Comparison of ENCODE assay signal across 2 cellular contexts in genomic region chr6:57243954-57244353, GRCh38.
TF ChIP-seq lines count a peak whose summit lies in the region.

No MANE protein-coding gene starts in this region.

TF ChIP-seq in IMR-90, 13 proteins besides CTCF, POLR2A, EP300 and RAD21:
- no peak for TF ChIP-seq SMC3 (IDR thresholded peaks at IDR 0.05; ENCODE audit: low read depth, low read length)
- TF ChIP-seq CEBPB (IDR thresholded peaks at IDR 0.05; ENCODE audit: low read depth, low read length): no peak
- TF ChIP-seq CHD1 (IDR thresholded peaks at IDR 0.05; ENCODE audit: low read depth, low read length): no peak
- TF ChIP-seq FOS (IDR thresholded peaks at IDR 0.05; ENCODE audit: low read depth, low read length): no peak
- TF ChIP-seq RCOR1 (IDR thresholded peaks at IDR 0.05; ENCODE audit: insufficient replicate concordance, low read length): no peak
- TF ChIP-seq NFE2L2 (IDR thresholded peaks at IDR 0.05; ENCODE audit: low read depth, low read length): no peak
- TF ChIP-seq MAZ (IDR thresholded peaks at IDR 0.05; ENCODE audit: borderline replicate concordance, low read depth, low read length): no peak
- TF ChIP-seq MAFK (IDR thresholded peaks at IDR 0.05; ENCODE audit: low read depth, low read length): no peak
- no peak for TF ChIP-seq BHLHE40 (IDR thresholded peaks at IDR 0.05; ENCODE audit: low read depth, low read length)
- TF ChIP-seq MXI1 (IDR thresholded peaks at IDR 0.05; ENCODE audit: borderline replicate concordance, low read depth, low read length): no peak
- no peak for TF ChIP-seq RFX5 (IDR thresholded peaks at IDR 0.05; ENCODE audit: low read depth, low read length)
- no peak for TF ChIP-seq ELK1 (IDR thresholded peaks at IDR 0.05; ENCODE audit: borderline replicate concordance, low read depth, low read length)
- TF ChIP-seq USF2 (IDR thresholded peaks at IDR 0.05; ENCODE audit: low read depth, low read length): no peak
TF ChIP-seq in IMR-90: peak in this region for 0.

TF ChIP-seq in K562, 482 proteins besides CTCF, POLR2A, EP300 and RAD21:
- TF ChIP-seq FOS (IDR thresholded peaks at IDR 0.05; ENCODE audit: extremely low read depth, insufficient read length) (peak; percentile 5), POLR3A (IDR thresholded peaks at IDR 0.05; ENCODE audit: borderline replicate concordance, extremely low read depth, insufficient read depth, insufficient read length) (no peak), NFYB (IDR thresholded peaks at IDR 0.05; ENCODE audit: extremely low read depth, insufficient read length) (peak; percentile 57), TGIF2 (CRISPR knock-in tag; IDR thresholded peaks at IDR 0.05) (no peak), ATF1 (CRISPR knock-in tag; IDR thresholded peaks at IDR 0.05) (no peak), ATF1 (tag; IDR thresholded peaks at IDR 0.05) (0 out of 2 replicates have a peak, but pooled peaks have one; percentile 26), FOXM1 (IDR thresholded peaks at IDR 0.05; ENCODE audit: low read depth) (peak; percentile 18; the same call in 1 of the 2 replicates), FOXM1 (CRISPR knock-in tag; IDR thresholded peaks at IDR 0.05; ENCODE audit: low read depth) (no peak)
